ENCODE assay signal across 28 cellular contexts in the genomic region with DNA sequence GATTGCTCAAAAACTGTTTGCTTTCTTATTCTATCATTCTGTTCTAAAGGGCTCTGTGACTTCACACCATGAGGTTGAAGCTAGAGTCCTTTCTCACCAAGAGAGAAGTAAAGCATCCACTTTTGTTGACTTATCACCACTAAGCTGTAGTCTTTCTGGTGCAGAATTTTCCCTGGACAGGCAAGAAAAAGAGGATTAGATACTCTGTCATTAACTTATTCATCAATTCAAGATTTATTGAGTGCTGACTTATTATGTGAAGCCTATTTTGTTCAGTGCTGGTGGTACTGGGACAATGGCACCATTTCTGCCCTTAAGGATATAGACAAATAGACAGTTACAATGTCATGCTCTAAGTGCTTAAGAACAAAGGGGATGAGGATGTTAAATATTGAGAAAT. TPM values are rescaled to one million over a fixed set of nuclear protein-coding genes. Genes with fewer than 3 reads are reported as not detected.
DNase-seq lines count a peak whose midpoint lies in the region; TF ChIP-seq lines count a peak whose summit lies in the region.
"Had no signal": no experiment of that assay in that cellular context is flagged by ENCODE, and none has a peak within 500 bp of the region (broad histone marks: within the 10 kb centered on the region; RNA-seq: fewer than 3 reads in every experiment).

No MANE protein-coding gene starts in this region.

- H3K9me3 ChIP-seq in HAP-1, result peaks cover 5% of the 10 kb centered on the region; the same call in 1 of the 2 replicates
- H3K9me3 ChIP-seq in ovary, result no peaks in the 10 kb centered on the region
- peaks cover 0 to 3% (median 0%) of the 10 kb centered on the region in 4 donors for H3K9me3 ChIP-seq in tibial nerve
- H3K9me3 ChIP-seq in stomach, result no peaks in the 10 kb centered on the region
- H3K9me3 ChIP-seq: BE2C, BLaER1 had no signal

- TF ChIP-seq POLR2A in ovary (IDR thresholded peaks at IDR 0.05) (no peak), tibial nerve (IDR thresholded peaks at IDR 0.05) (no peak), stomach (IDR thresholded peaks at IDR 0.05) (no peak)

- no peak overlapping the region for H3K4me3 ChIP-seq in HAP-1
- no peak overlapping the region for H3K4me3 ChIP-seq in ovary
- no peak overlapping the region for H3K4me3 ChIP-seq in tibial nerve
- no peak overlapping the region for H3K4me3 ChIP-seq in stomach
- H3K4me3 ChIP-seq: BLaER1, GM12878 had no signal

- TF ChIP-seq EP300 in ovary (IDR thresholded peaks at IDR 0.05) (no peak), tibial nerve (IDR thresholded peaks at IDR 0.05) (no peak), stomach (IDR thresholded peaks at IDR 0.05) (no peak)

- in situ Hi-C loops in HAP-1 (cut with MboI; ENCODE audit: low sequenced_read_pairs), result no loop called here

- peaks cover 38% of the 10 kb centered on the region for H3K4me1 ChIP-seq in HAP-1
- H3K4me1 ChIP-seq in ovary (ENCODE audit: insufficient read depth), result peaks cover 15% of the 10 kb centered on the region
- H3K4me1 ChIP-seq in tibial nerve, result no peaks in the 10 kb centered on the region
- H3K4me1 ChIP-seq in stomach, result no peaks in the 10 kb centered on the region
- H3K4me1 ChIP-seq: BE2C, BLaER1 had no signal

- no peaks in the 10 kb centered on the region for H3K36me3 ChIP-seq in HAP-1 (replicated peaks)
- no peaks in the 10 kb centered on the region for H3K36me3 ChIP-seq in ovary
- no peaks in the 10 kb centered on the region for H3K36me3 ChIP-seq in tibial nerve
- H3K36me3 ChIP-seq in stomach, result no peaks in the 10 kb centered on the region
- H3K36me3 ChIP-seq: BE2C, BLaER1 had no signal

- peak overlapping the region; percentile 80 to 81 for H3K27ac ChIP-seq in ovary
- H3K27ac ChIP-seq in tibial nerve, result no peak overlapping the region
- no peak overlapping the region for H3K27ac ChIP-seq in stomach
- H3K27ac ChIP-seq: BLaER1 had no signal

- TF ChIP-seq CTCF in ovary (IDR thresholded peaks at IDR 0.05) (no peak), tibial nerve (IDR thresholded peaks at IDR 0.05) (no peak), stomach (IDR thresholded peaks at IDR 0.05) (no peak)

- H3K27me3 ChIP-seq in HAP-1 (ENCODE audit: low read depth), result no peaks in the 10 kb centered on the region
- no peaks in the 10 kb centered on the region for H3K27me3 ChIP-seq in ovary
- H3K27me3 ChIP-seq in tibial nerve, result no peaks in the 10 kb centered on the region
- no peaks in the 10 kb centered on the region for H3K27me3 ChIP-seq in stomach
- H3K27me3 ChIP-seq: BLaER1 had no signal

- intact Hi-C loops in ovary (cut with DNase I) (no loop called here), stomach (cut with DNase I; ENCODE audit: low total_unique reads) (no loop called here)

- DNase-seq in NCI-H82 (lab: John Stamatoyannopoulos, UW) (peak; percentile 29), NCI-H82 treated with DMSO at 0.1 percent for 48 hours (lab: John Stamatoyannopoulos, UW; ENCODE audit: unreplicated experiment) (no peak), HAP-1 (ENCODE audit: low spot score in 2 of 2) (peak; percentile 65 to 99), ovary (no peak), tibial nerve (ENCODE audit: low spot score in 2 of 2) (no peak), T-helper 1 cell (no peak), stomach (no peak)
- DNase-seq: 8988T; ACHN; BE2C; C1 segment of cervical spinal cord; CD4-positive, alpha-beta memory T cell; CD4-positive, CD25-positive, alpha-beta regulatory T cell; CD8-positive, alpha-beta memory T cell; COR-L47; DMS 273 treated with DMSO at 0.1 percent for 48 hours; DMS153; DMS53; DMS79; DND-41; EL; GDM1 had no signal

RNA-seq across cellular contexts. Expression of a gene that starts 10.1 kb away (rescaled TPM):
- 100 to 1,000 TPM in 2 of 7 donors, 10 to 100 TPM in 5; 15.3 to 122 (median 49.8) TPM for total RNA-seq in ovary
- polyA plus RNA-seq in ovary, result 10 to 100 TPM; 53.3 to 59.9 TPM
- 1 to 10 TPM; 2.4 to 4.2 (median 3.7) TPM for total RNA-seq in tibial nerve
- 10 to 100 TPM in 1 of 5 donors, 1 to 10 TPM in 3, not detected in 1; 1.2 to 11.2 (median 1.6) TPM for total RNA-seq in stomach
- 1 to 10 TPM; 4.0 to 5.9 (median 5.0) TPM for polyA plus RNA-seq in stomach
- total RNA-seq: CD4-positive, alpha-beta memory T cell; CD4-positive, CD25-positive, alpha-beta regulatory T cell; CD8-positive, alpha-beta memory T cell; Daoy; G401 had no signal
- polyA plus RNA-seq: AG04450; CD14-positive monocyte; CD4-positive, alpha-beta memory T cell; CD4-positive, CD25-positive, alpha-beta regulatory T cell; CD8-positive, alpha-beta memory T cell had no signal

Comparison
In these comparisons a context has a peak if more than half of its experiments do, and no peak if none do; other contexts are left out.
1. DNase-seq: peak in NCI-H82 (single experiment) and HAP-1 (2 of 2); none in NCI-H82 treated with DMSO at 0.1 percent for 48 hours (single experiment), ovary (0 of 5), tibial nerve (0 of 2), T-helper 1 cell (0 of 5) and stomach (single experiment).
2. H3K27ac ChIP-seq: peak in ovary (2 of 2); none in tibial nerve (0 of 4) and stomach (0 of 5).